In the genomic region with DNA sequence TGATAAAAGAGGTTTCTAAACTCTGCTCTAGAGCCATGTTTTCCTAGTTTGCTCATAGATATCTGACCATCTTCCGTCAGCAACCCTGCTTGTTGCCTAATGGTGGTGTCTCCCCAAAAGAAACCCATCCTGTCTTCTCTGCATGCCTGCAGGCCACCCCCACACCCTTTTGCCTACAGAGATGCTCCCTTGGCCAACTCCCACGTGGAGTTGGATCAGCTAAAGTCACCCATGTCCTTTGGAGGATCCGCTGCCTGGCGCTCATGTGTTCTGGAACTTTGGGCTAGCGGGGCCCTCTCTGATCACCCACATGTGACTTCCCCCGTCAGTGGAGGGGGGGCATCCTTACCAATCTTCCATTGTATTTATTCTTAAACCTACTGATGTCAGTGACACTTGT, we compare ENCODE assay signal across 7 cellular contexts.
"Had no signal": no experiment of that assay in that cellular context is flagged by ENCODE, and none has a peak within 500 bp of the region (broad histone marks: within the 10 kb centered on the region; RNA-seq: fewer than 3 reads in every experiment).

No MANE protein-coding gene starts in this region.

- H3K4me3 ChIP-seq: K562 had no signal

- H3K27ac Mint-ChIP-seq: IgD-negative memory B cell had no signal

- H3K4me1 Mint-ChIP-seq: IgD-negative memory B cell had no signal

- DNase-seq: IMR-90, KBM-7, KG1 had no signal

- ATAC-seq: HepG2, K562 had no signal

- H3K27me3 Mint-ChIP-seq: IgD-negative memory B cell had no signal

- H3K27ac ChIP-seq: HL-60 had no signal

- H3K36me3 Mint-ChIP-seq: IgD-negative memory B cell had no signal
